ENCODE assay signal across 21 cellular contexts in the genomic region with DNA sequence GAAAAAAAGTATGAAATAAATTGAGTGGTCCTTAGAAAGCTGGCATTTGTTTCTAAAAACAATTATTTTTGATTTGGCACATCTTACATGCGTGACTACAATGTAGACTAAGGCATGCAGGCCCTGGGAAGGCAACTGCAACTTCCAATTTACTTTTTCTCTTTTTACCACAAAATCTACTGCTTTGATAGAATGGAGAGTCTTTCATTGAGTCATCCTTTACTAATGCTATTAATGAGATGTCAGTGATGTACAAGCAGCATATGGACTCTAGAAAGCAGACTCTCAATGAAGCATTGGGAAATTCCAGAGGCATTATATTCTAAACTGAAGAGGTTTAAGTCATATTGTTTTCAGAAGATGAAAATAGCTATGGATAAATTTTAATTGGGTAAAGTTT. TPM values are rescaled to one million over a fixed set of nuclear protein-coding genes. Genes with fewer than 3 reads are reported as not detected.
DNase-seq lines count a peak whose midpoint lies in the region; ATAC-seq, FAIRE-seq and TF ChIP-seq lines count a peak whose summit lies in the region.
"Had no signal": no experiment of that assay in that cellular context is flagged by ENCODE, and none has a peak within 500 bp of the region (broad histone marks: within the 10 kb centered on the region; RNA-seq: fewer than 3 reads in every experiment).

No MANE protein-coding gene starts in this region.

- no peak overlapping the region for H3K4ac ChIP-seq in mesenchymal stem cell (ENCODE audit: low read depth in 1 of 2, low read length in 2 of 2)

- no peak overlapping the region for H2BK5ac ChIP-seq in mesenchymal stem cell (ENCODE audit: low read depth, low read length, poor library complexity, severe bottlenecking)

- no peak overlapping the region for H2BK15ac ChIP-seq in mesenchymal stem cell (ENCODE audit: low read depth, poor library complexity, severe bottlenecking)

- no peak overlapping the region for H3K4me3 Mint-ChIP-seq in activated CD4-positive, alpha-beta memory T cell treated with anti-CD3 and anti-CD28 coated beads for 36 hours
- H3K4me3 Mint-ChIP-seq: activated CD4-positive, alpha-beta T cell treated with anti-CD3 and anti-CD28 coated beads, Interleukin-2, amount 10 ng/mL, durations not matched to agents 7 days and 5 days; activated naive CD4-positive, alpha-beta T cell treated with anti-CD3 and anti-CD28 coated beads, Interleukin-2, amount 50 U/mL, for 24 hours had no signal

- no peak overlapping the region for H2BK12ac ChIP-seq in mesenchymal stem cell (ENCODE audit: low read length in 2 of 2)

- H4K91ac ChIP-seq in mesenchymal stem cell (ENCODE audit: low read length): no peak overlapping the region

- no peak overlapping the region for H4K8ac ChIP-seq in mesenchymal stem cell (ENCODE audit: low read length)

- H3K4me1 Mint-ChIP-seq in activated CD4-positive, alpha-beta memory T cell treated with anti-CD3 and anti-CD28 coated beads for 36 hours (ENCODE audit: low read depth): no peaks in the 10 kb centered on the region
- H3K4me1 Mint-ChIP-seq: activated CD4-positive, alpha-beta T cell treated with anti-CD3 and anti-CD28 coated beads, Interleukin-2, amount 10 ng/mL, durations not matched to agents 7 days and 5 days; activated naive CD4-positive, alpha-beta T cell treated with anti-CD3 and anti-CD28 coated beads, Interleukin-2, amount 50 U/mL, for 24 hours had no signal

- H3K23ac ChIP-seq in mesenchymal stem cell (ENCODE audit: low read length in 2 of 2): no peak overlapping the region

- no peak overlapping the region for H3K18ac ChIP-seq in mesenchymal stem cell (ENCODE audit: low read depth in 1 of 2, low read length in 2 of 2)

- H3K14ac ChIP-seq in mesenchymal stem cell (ENCODE audit: low read length in 2 of 2): no peak overlapping the region

- H3K27me3 ChIP-seq in brain microvascular endothelial cell (replicated peaks) (no peaks in the 10 kb centered on the region), mesenchymal stem cell (ENCODE audit: control insufficient read depth in 1 of 2, insufficient read depth in 1 of 2, low read length in 2 of 2) (no peaks in the 10 kb centered on the region)
- H3K27me3 ChIP-seq: gastrocnemius medialis, pancreas, vagina had no signal

- H3K9me3 Mint-ChIP-seq in activated CD4-positive, alpha-beta memory T cell treated with anti-CD3 and anti-CD28 coated beads for 36 hours: peaks cover 2% of the 10 kb centered on the region

- H3K27ac Mint-ChIP-seq in activated CD4-positive, alpha-beta memory T cell treated with anti-CD3 and anti-CD28 coated beads for 36 hours: no peak overlapping the region
- H3K27ac Mint-ChIP-seq: activated CD4-positive, alpha-beta T cell treated with anti-CD3 and anti-CD28 coated beads, Interleukin-2, amount 10 ng/mL, durations not matched to agents 7 days and 5 days; activated naive CD4-positive, alpha-beta T cell treated with anti-CD3 and anti-CD28 coated beads, Interleukin-2, amount 50 U/mL, for 24 hours had no signal

- H2BK120ac ChIP-seq in mesenchymal stem cell (ENCODE audit: low read depth, low read length): no peak overlapping the region

- peaks cover 9% of the 10 kb centered on the region for H3K27me3 Mint-ChIP-seq in activated CD4-positive, alpha-beta memory T cell treated with anti-CD3 and anti-CD28 coated beads for 36 hours

- H3K4me1 ChIP-seq in mesenchymal stem cell (ENCODE audit: control insufficient read depth, insufficient read depth, low read depth, low read length): no peaks in the 10 kb centered on the region
- H3K4me1 ChIP-seq: gastrocnemius medialis, left ventricle myocardium inferior, pancreas, vagina had no signal

- ATAC-seq in GM21515 (IDR thresholded peaks at IDR 0.05; ENCODE audit: unreplicated experiment): no peak
- ATAC-seq: gastrocnemius medialis, pancreas had no signal

- H3K4me2 ChIP-seq in mesenchymal stem cell (ENCODE audit: low read length, poor library complexity, severe bottlenecking): no peak overlapping the region
- H3K4me2 ChIP-seq: KMS-11 had no signal

- no peaks in the 10 kb centered on the region for H3K9me3 ChIP-seq in mesenchymal stem cell (ENCODE audit: control insufficient read depth, low read length)
- H3K9me3 ChIP-seq: gastrocnemius medialis, left ventricle myocardium inferior, pancreas, vagina had no signal

- H3K36me3 ChIP-seq in brain microvascular endothelial cell (replicated peaks) (no peaks in the 10 kb centered on the region), mesenchymal stem cell (ENCODE audit: control insufficient read depth in 1 of 2, insufficient read depth in 2 of 2, low read depth in 1 of 2, low read length in 2 of 2) (no peaks in the 10 kb centered on the region)
- H3K36me3 ChIP-seq: gastrocnemius medialis, left ventricle myocardium inferior, pancreas, vagina had no signal

- in situ Hi-C loops in brain microvascular endothelial cell (cut with HindIII; ENCODE audit: low pct_ligation_motif_present, low sequenced_read_pairs): no loop called here

- no peak overlapping the region for H2AFZ ChIP-seq in mesenchymal stem cell (ENCODE audit: low read depth, low read length)

- DNase-seq in AG10803 (ENCODE audit: low read depth): peak; percentile 89
- DNase-seq in HTR-8/SVneo (ENCODE audit: insufficient read length, low spot score): no peak
- DNase-seq in brain microvascular endothelial cell: no peak
- DNase-seq in mesenchymal stem cell: peak; percentile 33
- DNase-seq in mesenteric fat pad (ENCODE audit: low spot score): no peak
- DNase-seq in activated CD4-positive, alpha-beta memory T cell treated with anti-CD3 and anti-CD28 coated beads for 36 hours: no peak
- no peak for DNase-seq in NCI-H1436 (lab: John Stamatoyannopoulos, UW)
- DNase-seq: activated CD4-positive, alpha-beta T cell treated with anti-CD3 and anti-CD28 coated beads, Interleukin-2, amount 10 ng/mL, durations not matched to agents 7 days and 5 days; activated T-cell treated with anti-CD3 and anti-CD28 coated beads for 4 hours; effector CD8-positive, alpha-beta T cell; gastrocnemius medialis; left ventricle myocardium inferior; NCI-H748 treated with DMSO at 0.1 percent for 48 hours; pancreas; stimulated activated CD4-positive, alpha-beta T cell treated with anti-CD3 and anti-CD28 coated beads, Interleukin-4, amount 100 ng/mL, for 24 hours; substantia nigra had no signal

- POLR2A ChIA-PET in activated CD4-positive, alpha-beta memory T cell treated with anti-CD3 and anti-CD28 coated beads for 36 hours (lab: Charles Lee): no interaction called here

- no peak for TF ChIP-seq CTCF in AG10803 (conservative IDR thresholded peaks at IDR 0.05; ENCODE audit: low read length)
- TF ChIP-seq CTCF in brain microvascular endothelial cell (IDR thresholded peaks at IDR 0.05; ENCODE audit: low read depth, low read length, missing control alignments): no peak

- H3K9ac ChIP-seq in mesenchymal stem cell (ENCODE audit: low read length): no peak overlapping the region
- H3K9ac ChIP-seq: KMS-11 had no signal

- H3K4me3 ChIP-seq in AG10803 (ENCODE audit: low read length) (no peak overlapping the region), brain microvascular endothelial cell (ENCODE audit: low read depth, low read length) (no peak overlapping the region), mesenchymal stem cell (ENCODE audit: insufficient read depth in 1 of 2, low read depth in 1 of 2, low read length in 2 of 2) (no peak overlapping the region)
- H3K4me3 ChIP-seq: gastrocnemius medialis, left ventricle myocardium inferior, pancreas, vagina had no signal

- intact Hi-C loops in activated CD4-positive, alpha-beta memory T cell treated with anti-CD3 and anti-CD28 coated beads for 36 hours (cut with micrococcal nuclease): no loop called here

- peak; percentile 4 for FAIRE-seq in HTR-8/SVneo (lab: Jason Lieb, UNC)
- FAIRE-seq: pancreas, TTC549 had no signal

- H3K79me1 ChIP-seq in mesenchymal stem cell (replicated peaks; ENCODE audit: low read length, poor library complexity, severe bottlenecking): no peaks in the 10 kb centered on the region

- H2AK5ac ChIP-seq in mesenchymal stem cell (ENCODE audit: low read length, severe bottlenecking): no peak overlapping the region

- no peaks in the 10 kb centered on the region for H3K36me3 Mint-ChIP-seq in activated CD4-positive, alpha-beta memory T cell treated with anti-CD3 and anti-CD28 coated beads for 36 hours
- H3K36me3 Mint-ChIP-seq: activated naive CD4-positive, alpha-beta T cell treated with anti-CD3 and anti-CD28 coated beads, Interleukin-2, amount 50 U/mL, for 24 hours had no signal

- CTCF ChIA-PET in activated CD4-positive, alpha-beta memory T cell treated with anti-CD3 and anti-CD28 coated beads for 36 hours (lab: Charles Lee): no interaction called here

- H3K27ac ChIP-seq in brain microvascular endothelial cell (peak overlapping the region; percentile 39), mesenchymal stem cell (ENCODE audit: low read length, poor library complexity, severe bottlenecking) (no peak overlapping the region)
- H3K27ac ChIP-seq: gastrocnemius medialis, KMS-11, left ventricle myocardium inferior, pancreas had no signal

- WGBS in mesenchymal stem cell: no CpG with 5 or more reads among the region's 1 CpG

RNA-seq across cellular contexts. Expression of a gene that starts 29.6 kb away (rescaled TPM):
- polyA plus RNA-seq in mesenchymal stem cell (2013, experiment 1 of 2): 0.66 TPM
- 0.56 TPM for polyA plus RNA-seq in mesenchymal stem cell (2013, experiment 2 of 2)
- 46.2 TPM for total RNA-seq in mesenteric fat pad
- total RNA-seq in activated CD4-positive, alpha-beta memory T cell treated with anti-CD3 and anti-CD28 coated beads for 36 hours: not detected
- total RNA-seq: activated CD4-positive, alpha-beta T cell treated with anti-CD3 and anti-CD28 coated beads, Interleukin-2, amount 10 ng/mL, durations not matched to agents 7 days and 5 days had no signal

Comparison
In these comparisons a context has a peak if more than half of its experiments do, and no peak if none do; other contexts are left out.
1. DNase-seq: peak in AG10803 (single experiment) and mesenchymal stem cell (single experiment); none in HTR-8/SVneo (single experiment), brain microvascular endothelial cell (single experiment), mesenteric fat pad (single experiment), activated CD4-positive, alpha-beta memory T cell treated with anti-CD3 and anti-CD28 coated beads for 36 hours (single experiment) and NCI-H1436 (single experiment).
2. RNA of a gene that starts 29.6 kb away (total RNA-seq): 46.2 TPM in mesenteric fat pad (single experiment); not detected in activated CD4-positive, alpha-beta memory T cell treated with anti-CD3 and anti-CD28 coated beads for 36 hours; every median in the first group is over 10 times any median in the second.